Comparison of ENCODE assay signal across 13 cellular contexts in genomic region chr1:66317156-66317543, GRCh38.
A peak's percentile ranks its signal among the peaks of the same experiment; 100 is the strongest.
DNase-seq lines count a peak whose midpoint lies in the region; ATAC-seq and TF ChIP-seq lines count a peak whose summit lies in the region.
"Had no signal": no experiment of that assay in that cellular context is flagged by ENCODE, and none has a peak within 500 bp of the region (broad histone marks: within the 10 kb centered on the region; RNA-seq: fewer than 3 reads in every experiment).

No MANE protein-coding gene starts in this region.

- TF ChIP-seq CTCF in natural killer cell (IDR thresholded peaks at IDR 0.05) (no peak), dorsolateral prefrontal cortex (IDR thresholded peaks at IDR 0.05 in 54 of 56, conservative IDR thresholded peaks at IDR 0.05 in 2 of 56; ENCODE audit: low read depth in 1 of 56, partially characterized antibody in 56 of 56) (no peak), osteoblast (IDR thresholded peaks at IDR 0.05; ENCODE audit: extremely low read depth, low read depth, low read length) (no peak)

- peak; percentile 36 to 52 for ATAC-seq in natural killer cell treated with Interleukin-12 subunit alpha and Interleukin-12 subunit beta and Interleukin-15 and Interleukin-18, amount 100 ng/mL, for 72 hours
- ATAC-seq in natural killer cell (no peak), aorta (ENCODE audit: low FRiP score) (peak; percentile 62), HG02938 (IDR thresholded peaks at IDR 0.05; ENCODE audit: unreplicated experiment) (no peak)

- peaks cover 7 to 25% of the 10 kb centered on the region in 2 donors for H3K4me1 Mint-ChIP-seq in natural killer cell treated with Interleukin-12 subunit alpha and Interleukin-12 subunit beta and Interleukin-15 and Interleukin-18, amount 100 ng/mL, for 72 hours (ENCODE audit: low read depth in 2 of 2)
- peaks cover 6% of the 10 kb centered on the region in 2 donors for H3K4me1 Mint-ChIP-seq in natural killer cell

- H2AFZ ChIP-seq in osteoblast (ENCODE audit: low read length), result peak overlapping the region; percentile 57

- H3K4me2 ChIP-seq in osteoblast (ENCODE audit: insufficient read depth, low read length), result no peak overlapping the region

- no peak overlapping the region for H3K4me3 Mint-ChIP-seq in natural killer cell treated with Interleukin-12 subunit alpha and Interleukin-12 subunit beta and Interleukin-15 and Interleukin-18, amount 100 ng/mL, for 72 hours
- no peak overlapping the region for H3K4me3 Mint-ChIP-seq in natural killer cell

- DNase-seq in natural killer cell treated with Interleukin-12 subunit alpha and Interleukin-12 subunit beta and Interleukin-15 and Interleukin-18, amount 100 ng/mL, for 72 hours (ENCODE audit: low spot score), result no peak
- DNase-seq in natural killer cell (no peak), dorsolateral prefrontal cortex (no peak), osteoblast (ENCODE audit: insufficient read length, low spot score, missing footprints) (peak; percentile 52), aorta (no peak), T-helper 9 cell (no peak), NCI-H146 treated with DMSO at 0.1 percent for 48 hours (lab: John Stamatoyannopoulos, UW; ENCODE audit: unreplicated experiment) (no peak)
- DNase-seq: activated gamma-delta T cell, GDM1, NCI-H69 had no signal

- no peaks in the 10 kb centered on the region for H3K79me2 ChIP-seq in osteoblast (ENCODE audit: insufficient read depth, low read length)

- H3K36me3 Mint-ChIP-seq in natural killer cell treated with Interleukin-12 subunit alpha and Interleukin-12 subunit beta and Interleukin-15 and Interleukin-18, amount 100 ng/mL, for 72 hours, result peaks cover 9% of the 10 kb centered on the region
- no peaks in the 10 kb centered on the region for H3K36me3 Mint-ChIP-seq in natural killer cell

- 57 to 73% methylated on average over 1 of the region's 1 CpG for WGBS in aorta, 2 donors

- peaks cover 7% of the 10 kb centered on the region for H3K9me3 Mint-ChIP-seq in natural killer cell treated with Interleukin-12 subunit alpha and Interleukin-12 subunit beta and Interleukin-15 and Interleukin-18, amount 100 ng/mL, for 72 hours
- H3K9me3 Mint-ChIP-seq in natural killer cell, result no peaks in the 10 kb centered on the region

- H3K36me3 ChIP-seq in osteoblast (ENCODE audit: insufficient read depth, low read length) (no peaks in the 10 kb centered on the region), aorta (ENCODE audit: control insufficient read depth in 1 of 2, insufficient read depth in 2 of 2, low read length in 1 of 2) (no peaks in the 10 kb centered on the region)
- H3K36me3 ChIP-seq: SJSA1 had no signal

- H3K4me1 ChIP-seq in osteoblast (ENCODE audit: insufficient read depth, low read length) (peaks cover 16% of the 10 kb centered on the region), aorta (ENCODE audit: control insufficient read depth in 1 of 2, insufficient read depth in 2 of 2, low read length in 2 of 2) (peaks cover 0 to 3% of the 10 kb centered on the region in 2 donors)

- H3K27me3 Mint-ChIP-seq in natural killer cell treated with Interleukin-12 subunit alpha and Interleukin-12 subunit beta and Interleukin-15 and Interleukin-18, amount 100 ng/mL, for 72 hours, result no peaks in the 10 kb centered on the region
- H3K27me3 Mint-ChIP-seq in natural killer cell (ENCODE audit: low read depth in 2 of 2), result no peaks in the 10 kb centered on the region

- H3K4me3 ChIP-seq in dorsolateral prefrontal cortex, result no peak overlapping the region
- no peak overlapping the region for H3K4me3 ChIP-seq in osteoblast (ENCODE audit: insufficient read depth, low read length)
- no peak overlapping the region for H3K4me3 ChIP-seq in aorta (ENCODE audit: low read length in 2 of 2)
- H3K4me3 ChIP-seq: SJSA1 had no signal

- H3K27ac ChIP-seq in dorsolateral prefrontal cortex (peak overlapping the region in 54 of 59 donors; percentile 3 to 83 (median 54)), osteoblast (ENCODE audit: low read depth, low read length) (peak overlapping the region; percentile 83), aorta (ENCODE audit: low read depth in 1 of 2, low read length in 2 of 2) (peak overlapping the region; percentile 96 to 100)
- H3K27ac ChIP-seq: C4-2B, SJSA1 had no signal

- intact Hi-C loops in natural killer cell (cut with micrococcal nuclease) (no loop called here), dorsolateral prefrontal cortex (cut with DNase I) (no loop called here), aorta (cut with DNase I) (loop anchor here (1.0 to 5.0 kb wide), 3 partner anchors 14 to 45 kb away; no protein-coding TSS in a partner anchor)

- H3K9me3 ChIP-seq in osteoblast (ENCODE audit: low read depth, low read length) (no peaks in the 10 kb centered on the region), aorta (ENCODE audit: control insufficient read depth, low read length) (no peaks in the 10 kb centered on the region)
- H3K9me3 ChIP-seq: SJSA1 had no signal

- H4K20me1 ChIP-seq in osteoblast (ENCODE audit: insufficient read depth, low read length), result no peaks in the 10 kb centered on the region

- H3K27ac Mint-ChIP-seq in natural killer cell treated with Interleukin-12 subunit alpha and Interleukin-12 subunit beta and Interleukin-15 and Interleukin-18, amount 100 ng/mL, for 72 hours, result peak overlapping the region; percentile 48 to 55
- H3K27ac Mint-ChIP-seq in natural killer cell, result no peak overlapping the region

- H3K27me3 ChIP-seq in dorsolateral prefrontal cortex, result no peaks in the 10 kb centered on the region
- H3K27me3 ChIP-seq in osteoblast (ENCODE audit: insufficient read depth, low read length), result no peaks in the 10 kb centered on the region
- H3K27me3 ChIP-seq in aorta (ENCODE audit: control insufficient read depth in 1 of 2, insufficient read depth in 2 of 2, low read length in 1 of 2), result no peaks in the 10 kb centered on the region
- H3K27me3 ChIP-seq: SJSA1 had no signal

Comparison
In these comparisons a context has a peak if more than half of its experiments do, and no peak if none do; other contexts are left out.
1. ATAC-seq: peak in natural killer cell treated with Interleukin-12 subunit alpha and Interleukin-12 subunit beta and Interleukin-15 and Interleukin-18, amount 100 ng/mL, for 72 hours (2 of 2) and aorta (single experiment); none in natural killer cell (0 of 3) and HG02938 (single experiment).
2. H3K27ac Mint-ChIP-seq: peak in natural killer cell treated with Interleukin-12 subunit alpha and Interleukin-12 subunit beta and Interleukin-15 and Interleukin-18, amount 100 ng/mL, for 72 hours (2 of 2); none in natural killer cell (0 of 2).
3. intact Hi-C loops: an anchor here in aorta (1.0 to 5.0 kb wide); none called in natural killer cell and dorsolateral prefrontal cortex.
4. Peak in every context shown above with its lines, with median percentiles within 50 percentile points of each other: H3K27ac ChIP-seq.